8 cellular contexts compared by ENCODE assay signal in the genomic region with DNA sequence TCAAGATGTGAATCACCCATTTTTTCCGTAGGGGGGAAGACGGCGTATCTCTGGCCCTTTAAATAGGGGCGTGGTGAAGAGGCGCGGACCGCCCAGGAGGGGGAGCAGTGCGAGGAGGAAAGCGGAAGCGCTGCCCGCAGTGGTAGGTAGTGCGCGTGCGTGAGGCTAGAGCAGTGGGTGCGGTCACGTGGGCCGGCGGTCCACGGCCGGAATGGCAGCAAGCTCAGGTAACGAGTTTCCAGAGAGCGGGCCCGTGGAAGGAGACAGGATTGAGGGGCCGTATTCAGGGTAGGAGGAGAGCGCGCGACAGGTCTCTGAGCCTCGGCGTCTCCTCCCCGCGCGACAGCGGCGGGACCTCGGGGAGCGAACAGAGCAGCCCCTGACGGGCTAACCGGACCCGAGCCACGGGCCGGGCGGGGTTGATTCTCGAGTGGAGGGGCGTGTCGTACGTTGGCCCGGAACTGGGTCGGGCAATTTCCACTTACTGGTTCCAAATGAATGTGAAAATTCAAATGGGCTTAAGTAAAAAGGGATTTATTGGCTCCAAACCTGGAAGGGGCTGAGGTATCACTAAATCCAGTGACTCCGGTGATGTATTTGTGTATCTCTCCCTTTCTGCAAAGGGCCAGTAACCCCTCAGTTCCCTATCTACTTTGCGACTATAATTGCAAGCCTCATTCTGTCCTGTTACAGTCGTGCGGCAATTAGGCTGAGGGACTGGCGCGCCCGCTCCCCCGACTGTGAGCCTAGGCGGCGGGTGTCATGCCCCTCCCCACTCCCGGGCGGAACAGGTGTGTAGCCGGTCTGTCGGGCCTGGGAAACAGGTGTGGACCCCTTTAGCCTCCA. TPM values are rescaled to one million over a fixed set of nuclear protein-coding genes. Genes with fewer than 3 reads are reported as not detected.
DNase-seq lines count a peak whose midpoint lies in the region; ATAC-seq, FAIRE-seq and TF ChIP-seq lines count a peak whose summit lies in the region.

VPS8 (plus strand) TSS at position 168 of the 846 bp plus-strand sequence. CDS start 12,467 bp downstream, outside the sequence.

- H3K4me3 ChIP-seq in kidney (ENCODE audit: low read length in 2 of 2): peak within 1 kb of the TSS; percentile 97 to 98

- TF ChIP-seq CTCF in kidney (IDR thresholded peaks at IDR 0.05; ENCODE audit: borderline replicate concordance, extremely low read depth, insufficient read depth): peak; percentile 72

- peak; percentile 30 for FAIRE-seq in kidney (lab: Jason Lieb, UNC)

- no peaks in the 10 kb centered on the region for H3K9me3 ChIP-seq in kidney (ENCODE audit: control insufficient read depth in 1 of 2, low read length in 2 of 2)

- peak within 1 kb of the TSS; percentile 77 to 81 for H3K9ac ChIP-seq in kidney (ENCODE audit: low read length in 2 of 2)

- intact Hi-C loops in kidney (cut with DNase I): no loop called here

- peak; percentile 98 to 99 for DNase-seq in AML-193 (lab: John Stamatoyannopoulos, UW)
- DNase-seq in NCI-H446 (lab: John Stamatoyannopoulos, UW): peak; percentile 89 to 97
- DNase-seq in cerebellum (ENCODE audit: low spot score): peak; percentile 96
- DNase-seq in kidney: peak; percentile 98
- DNase-seq in stimulated activated CD4-positive, alpha-beta T cell treated with anti-CD3 and anti-CD28 coated beads, Interleukin-15, amount 100 ng/mL, for 24 hours: peak; percentile 97

- ATAC-seq in GM19035 (IDR thresholded peaks at IDR 0.05; ENCODE audit: unreplicated experiment): peak; percentile 96
- peak; percentile 94 for ATAC-seq in HG03354 (IDR thresholded peaks at IDR 0.05; ENCODE audit: poor library complexity, severe bottlenecking, unreplicated experiment)
- ATAC-seq in activated CD4-positive, CD25-positive, alpha-beta regulatory T cell treated with anti-CD3 and anti-CD28 coated beads, Interleukin-2, amount 50 U/mL, for 24 hours: peak; percentile 85 to 91

- peak within 1 kb of the TSS; percentile 62 to 73 for H3K27ac ChIP-seq in kidney (ENCODE audit: low read depth in 2 of 2, low read length in 2 of 2)

- peaks cover 7% of the 10 kb centered on the region in 2 donors for H3K4me1 ChIP-seq in kidney (ENCODE audit: control insufficient read depth in 1 of 2, insufficient read depth in 1 of 2, low read depth in 1 of 2, low read length in 2 of 2)

- no peaks in the 10 kb centered on the region for H3K36me3 ChIP-seq in kidney (ENCODE audit: control insufficient read depth in 1 of 2, insufficient read depth in 2 of 2, low read length in 2 of 2)

RNA-seq across cellular contexts. Expression of gene VPS8, which starts in this region (rescaled TPM):
- total RNA-seq in cerebellum (185 TPM), kidney (55.0 TPM)
- 10.8 TPM for polyA plus RNA-seq in kidney (ENCODE audit: insufficient read depth, low read depth, low replicate concordance)

Comparison
In these comparisons a context has a peak if more than half of its experiments do, and no peak if none do; other contexts are left out.
1. Peak in every context shown above with its lines: DNase-seq, ATAC-seq, H3K4me3 ChIP-seq and H3K27ac ChIP-seq.